Comparison of ENCODE assay signal across 8 cellular contexts in genomic region chr7:155344270-155344617, GRCh38. TPM values are rescaled to one million over a fixed set of nuclear protein-coding genes. Genes with fewer than 3 reads are reported as not detected.
DNase-seq lines count a peak whose midpoint lies in the region; ATAC-seq and TF ChIP-seq lines count a peak whose summit lies in the region.

No MANE protein-coding gene starts in this region.

- H3K9me3 ChIP-seq in body of pancreas, result no peaks in the 10 kb centered on the region

- peaks cover 42% of the 10 kb centered on the region for H3K27me3 Mint-ChIP-seq in activated naive CD4-positive, alpha-beta T cell treated with anti-CD3 and anti-CD28 coated beads, Interleukin-2, amount 10 ng/mL, durations not matched to agents 7 days and 5 days
- peaks cover 31% of the 10 kb centered on the region for H3K27me3 Mint-ChIP-seq in stimulated activated naive CD8-positive, alpha-beta T cell treated with anti-CD3 and anti-CD28 coated beads, Interleukin-15, amount 100 ng/mL, for 72 hours

- no peak overlapping the region for H3K27ac Mint-ChIP-seq in activated naive CD4-positive, alpha-beta T cell treated with anti-CD3 and anti-CD28 coated beads, Interleukin-2, amount 10 ng/mL, durations not matched to agents 7 days and 5 days
- no peak overlapping the region for H3K27ac Mint-ChIP-seq in stimulated activated naive CD8-positive, alpha-beta T cell treated with anti-CD3 and anti-CD28 coated beads, Interleukin-15, amount 100 ng/mL, for 72 hours

- H3K4me3 Mint-ChIP-seq in activated naive CD4-positive, alpha-beta T cell treated with anti-CD3 and anti-CD28 coated beads, Interleukin-2, amount 10 ng/mL, durations not matched to agents 7 days and 5 days, result no peak overlapping the region
- no peak overlapping the region for H3K4me3 Mint-ChIP-seq in stimulated activated naive CD8-positive, alpha-beta T cell treated with anti-CD3 and anti-CD28 coated beads, Interleukin-15, amount 100 ng/mL, for 72 hours

- H3K27me3 ChIP-seq in body of pancreas, result no peaks in the 10 kb centered on the region

- no peaks in the 10 kb centered on the region for H3K36me3 Mint-ChIP-seq in activated naive CD4-positive, alpha-beta T cell treated with anti-CD3 and anti-CD28 coated beads, Interleukin-2, amount 10 ng/mL, durations not matched to agents 7 days and 5 days

- H3K4me1 Mint-ChIP-seq in activated naive CD4-positive, alpha-beta T cell treated with anti-CD3 and anti-CD28 coated beads, Interleukin-2, amount 10 ng/mL, durations not matched to agents 7 days and 5 days, result peaks cover 6% of the 10 kb centered on the region
- H3K4me1 Mint-ChIP-seq in stimulated activated naive CD8-positive, alpha-beta T cell treated with anti-CD3 and anti-CD28 coated beads, Interleukin-15, amount 100 ng/mL, for 72 hours, result peaks cover 38% of the 10 kb centered on the region

- TF ChIP-seq CTCF in body of pancreas (IDR thresholded peaks at IDR 0.05), result no peak

- ATAC-seq in HG03025 (IDR thresholded peaks at IDR 0.05; ENCODE audit: low FRiP score, unreplicated experiment) (peak; percentile 21), body of pancreas (peak; percentile 13)
- ATAC-seq in stimulated activated naive CD8-positive, alpha-beta T cell treated with anti-CD3 and anti-CD28 coated beads, Interleukin-15, amount 100 ng/mL, for 72 hours, result peak; percentile 79

- no peaks in the 10 kb centered on the region for H3K9me3 Mint-ChIP-seq in activated naive CD4-positive, alpha-beta T cell treated with anti-CD3 and anti-CD28 coated beads, Interleukin-2, amount 10 ng/mL, durations not matched to agents 7 days and 5 days
- no peaks in the 10 kb centered on the region for H3K9me3 Mint-ChIP-seq in stimulated activated naive CD8-positive, alpha-beta T cell treated with anti-CD3 and anti-CD28 coated beads, Interleukin-15, amount 100 ng/mL, for 72 hours

- no peak overlapping the region for H3K27ac ChIP-seq in body of pancreas

- no peaks in the 10 kb centered on the region for H3K36me3 ChIP-seq in body of pancreas (replicated peaks in 1 of 2; ENCODE audit: insufficient read depth in 1 of 2, low read depth in 2 of 2)

- no peak overlapping the region for H3K4me3 ChIP-seq in body of pancreas

- peak; percentile 23 for DNase-seq in activated naive CD4-positive, alpha-beta T cell treated with Interleukin-2 at 50 U/mL for 16 hours
- DNase-seq in activated naive CD4-positive, alpha-beta T cell treated with anti-CD3 and anti-CD28 coated beads, Interleukin-2, amount 10 ng/mL, durations not matched to agents 7 days and 5 days, result no peak
- DNase-seq in body of pancreas, result peak in 2 of 4 donors; percentile 4 to 10
- peak; percentile 41 to 67 for DNase-seq in stimulated activated naive CD8-positive, alpha-beta T cell treated with anti-CD3 and anti-CD28 coated beads, Interleukin-15, amount 100 ng/mL, for 72 hours
- no peak for DNase-seq in SIG-M5 (lab: John Stamatoyannopoulos, UW)
- no peak for DNase-seq in NCI-H524 (lab: John Stamatoyannopoulos, UW)
- DNase-seq in RPMI8226, result no peak

- CTCF ChIA-PET in activated naive CD4-positive, alpha-beta T cell treated with anti-CD3 and anti-CD28 coated beads, Interleukin-2, amount 10 ng/mL, durations not matched to agents 7 days and 5 days (lab: Charles Lee), result interaction anchor here (0.7 to 4.0 kb wide), 20 partner anchors 7 to 436 kb away, joined by 3 to 46 read pairs (median 5); no protein-coding TSS in a partner anchor

- intact Hi-C loops in body of pancreas (cut with DNase I), result loop anchor here (5.0 to 10.0 kb wide), 2 partner anchors 152 to 429 kb away; no protein-coding TSS in a partner anchor

- 53 to 67% methylated on average over 11 to 16 of the region's 16 CpGs for WGBS in body of pancreas, 2 donors

- no peak for TF ChIP-seq POLR2A in body of pancreas (IDR thresholded peaks at IDR 0.05)

- H3K4me1 ChIP-seq in body of pancreas, result peaks cover 14% of the 10 kb centered on the region

RNA-seq across cellular contexts. Expression of gene INSIG1, which starts 46.6 kb away (rescaled TPM):
- total RNA-seq in body of pancreas, result 10 to 100 TPM; 47.0 to 79.8 TPM

Comparison
In these comparisons a context has a peak if more than half of its experiments do, and no peak if none do; other contexts are left out.
1. DNase-seq: peak in activated naive CD4-positive, alpha-beta T cell treated with Interleukin-2 at 50 U/mL for 16 hours (single experiment) and stimulated activated naive CD8-positive, alpha-beta T cell treated with anti-CD3 and anti-CD28 coated beads, Interleukin-15, amount 100 ng/mL, for 72 hours (2 of 2); none in activated naive CD4-positive, alpha-beta T cell treated with anti-CD3 and anti-CD28 coated beads, Interleukin-2, amount 10 ng/mL, durations not matched to agents 7 days and 5 days (single experiment), SIG-M5 (single experiment), NCI-H524 (0 of 2) and RPMI8226 (single experiment).
2. ATAC-seq: peak in every context shown above with its lines; median percentile 79 in stimulated activated naive CD8-positive, alpha-beta T cell treated with anti-CD3 and anti-CD28 coated beads, Interleukin-15, amount 100 ng/mL, for 72 hours; 21 in HG03025; 13 in body of pancreas.